1 cellular context compared by ENCODE assay signal in the genomic region with DNA sequence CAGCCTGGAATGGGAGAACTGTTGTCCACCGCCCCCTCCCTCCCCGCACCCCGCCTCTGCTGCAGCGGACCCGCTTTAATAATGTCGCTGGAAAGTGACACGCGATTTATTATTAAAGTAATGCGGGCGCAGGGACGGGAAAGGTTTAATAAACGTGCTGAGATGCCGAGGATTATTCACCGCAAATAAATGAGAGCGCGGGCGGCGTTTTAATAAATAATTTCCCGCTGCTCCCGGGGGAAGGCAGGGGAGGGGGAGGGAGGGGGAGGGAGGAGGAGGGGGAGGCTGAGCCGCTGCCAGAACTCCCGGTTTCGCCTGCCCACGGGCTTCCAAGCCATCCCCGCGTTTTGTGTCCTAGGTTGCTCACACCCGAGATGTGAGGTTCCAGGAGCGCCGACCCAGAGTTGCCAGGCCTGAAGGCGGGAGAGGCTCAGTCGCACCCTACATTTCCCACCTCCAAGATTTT.
TF ChIP-seq lines count a peak whose summit lies in the region.

No MANE protein-coding gene starts in this region.

TF ChIP-seq in IMR-90, 13 proteins besides CTCF, POLR2A, EP300 and RAD21:
- TF ChIP-seq NFE2L2 (IDR thresholded peaks at IDR 0.05; ENCODE audit: low read depth, low read length) (no peak), RFX5 (IDR thresholded peaks at IDR 0.05; ENCODE audit: low read depth, low read length) (no peak), BHLHE40 (IDR thresholded peaks at IDR 0.05; ENCODE audit: low read depth, low read length) (no peak), CEBPB (IDR thresholded peaks at IDR 0.05; ENCODE audit: low read depth, low read length) (no peak), CHD1 (IDR thresholded peaks at IDR 0.05; ENCODE audit: low read depth, low read length) (no peak), SMC3 (IDR thresholded peaks at IDR 0.05; ENCODE audit: low read depth, low read length) (no peak), MAZ (IDR thresholded peaks at IDR 0.05; ENCODE audit: borderline replicate concordance, low read depth, low read length) (no peak), RCOR1 (IDR thresholded peaks at IDR 0.05; ENCODE audit: insufficient replicate concordance, low read length) (no peak)
TF ChIP-seq in IMR-90: peak in this region for 0.
